In genomic region chr6:150766201-150766997, GRCh38 we compare ENCODE assay signal across 15 cellular contexts.
A peak's percentile ranks its signal among the peaks of the same experiment; 100 is the strongest.
DNase-seq lines count a peak whose midpoint lies in the region; ATAC-seq and TF ChIP-seq lines count a peak whose summit lies in the region.
"Had no signal": no experiment of that assay in that cellular context is flagged by ENCODE, and none has a peak within 500 bp of the region (broad histone marks: within the 10 kb centered on the region; RNA-seq: fewer than 3 reads in every experiment).

No MANE protein-coding gene starts in this region.

- DNase-seq in DMS79 (lab: John Stamatoyannopoulos, UW) = peak; percentile 81
- peak; percentile 14 for DNase-seq in NAMALWA (ENCODE audit: low spot score)
- peak; percentile 85 for DNase-seq in astrocyte of the cerebellum (ENCODE audit: low read depth)
- DNase-seq in midbrain (lab: John Stamatoyannopoulos, UW) = peak; percentile 26
- no peak for DNase-seq in brain microvascular endothelial cell
- no peak for DNase-seq in NK-92 (lab: John Stamatoyannopoulos, UW; ENCODE audit: unreplicated experiment)
- no peak for DNase-seq in activated CD8-positive, alpha-beta T cell treated with anti-CD3 and anti-CD28 coated beads, Interleukin-2, amount 10 ng/mL, durations not matched to agents 7 days and 5 days
- no peak for DNase-seq in transverse colon
- DNase-seq: activated CD4-positive, CD25-positive, alpha-beta regulatory T cell treated with anti-CD3 and anti-CD28 coated beads, Interleukin-2, amount 50 U/mL, for 72 hours; activated T-cell treated with anti-CD3 and anti-CD28 coated beads, Interleukin-2, amount 50 U/mL, for 1 hour; BE2C; foreskin melanocyte; GM23248 had no signal

- 75 to 89% methylated on average over 6 to 7 of the region's 7 CpGs for WGBS in transverse colon (ENCODE audit: low coverage in 1 of 2), 2 donors

- H3K36me3 Mint-ChIP-seq in activated CD8-positive, alpha-beta T cell treated with anti-CD3 and anti-CD28 coated beads, Interleukin-2, amount 10 ng/mL, durations not matched to agents 7 days and 5 days (ENCODE audit: low read depth) = no peaks in the 10 kb centered on the region

- in situ Hi-C loops in astrocyte of the cerebellum (cut with HindIII; ENCODE audit: low sequenced_read_pairs) (loop anchor here (5.0 kb wide), 1 partner anchor 104 kb away; no protein-coding TSS in a partner anchor), brain microvascular endothelial cell (cut with HindIII; ENCODE audit: low pct_ligation_motif_present, low sequenced_read_pairs) (no loop called here), transverse colon (cut with MboI; ENCODE audit: low pct_ligation_motif_present in 1 of 4, low pct_unique_long_range_greater_than_20kb in 1 of 4, low sequenced_read_pairs in 3 of 4) (no loop called here)

- no peak overlapping the region for H3K4me3 ChIP-seq in astrocyte of the cerebellum (ENCODE audit: low read depth, low read length)
- no peak overlapping the region for H3K4me3 ChIP-seq in brain microvascular endothelial cell (ENCODE audit: low read depth, low read length)
- H3K4me3 ChIP-seq in transverse colon = no peak overlapping the region
- H3K4me3 ChIP-seq: adrenal gland had no signal

- H3K9me3 ChIP-seq in transverse colon = no peaks in the 10 kb centered on the region
- H3K9me3 ChIP-seq: adrenal gland, BE2C had no signal

- TF ChIP-seq EP300 in transverse colon (IDR thresholded peaks at IDR 0.05; ENCODE audit: low read depth) = no peak

- peaks cover 0 to 8% (median 0%) of the 10 kb centered on the region in 4 donors for H3K4me1 ChIP-seq in transverse colon
- H3K4me1 ChIP-seq: BE2C had no signal

- POLR2A ChIA-PET in activated CD8-positive, alpha-beta T cell treated with anti-CD3 and anti-CD28 coated beads, Interleukin-2, amount 10 ng/mL, durations not matched to agents 7 days and 5 days (lab: Charles Lee) = no interaction called here

- no peak for ATAC-seq in activated CD8-positive, alpha-beta T cell treated with anti-CD3 and anti-CD28 coated beads, Interleukin-2, amount 10 ng/mL, durations not matched to agents 7 days and 5 days

- TF ChIP-seq CTCF in astrocyte of the cerebellum (IDR thresholded peaks at IDR 0.05; ENCODE audit: low read depth, low read length, missing control alignments) (no peak), brain microvascular endothelial cell (IDR thresholded peaks at IDR 0.05; ENCODE audit: low read depth, low read length, missing control alignments) (no peak), transverse colon (IDR thresholded peaks at IDR 0.05) (no peak)

- no peak overlapping the region for H3K27ac Mint-ChIP-seq in activated CD8-positive, alpha-beta T cell treated with anti-CD3 and anti-CD28 coated beads, Interleukin-2, amount 10 ng/mL, durations not matched to agents 7 days and 5 days
- H3K27ac Mint-ChIP-seq: stimulated activated naive CD8-positive, alpha-beta T cell treated with anti-CD3 and anti-CD28 coated beads, Interleukin-15, Interleukin-2, amounts not matched to agents 100 ng/mL and 50 ng/mL, for 24 hours had no signal

- H3K9me3 Mint-ChIP-seq in activated CD8-positive, alpha-beta T cell treated with anti-CD3 and anti-CD28 coated beads, Interleukin-2, amount 10 ng/mL, durations not matched to agents 7 days and 5 days (ENCODE audit: insufficient read depth) = no peaks in the 10 kb centered on the region
- H3K9me3 Mint-ChIP-seq: stimulated activated naive CD8-positive, alpha-beta T cell treated with anti-CD3 and anti-CD28 coated beads, Interleukin-15, Interleukin-2, amounts not matched to agents 100 ng/mL and 50 ng/mL, for 24 hours had no signal

- intact Hi-C loops in transverse colon (cut with DNase I; ENCODE audit: low total_unique reads) = no loop called here

- no peaks in the 10 kb centered on the region for H3K27me3 ChIP-seq in brain microvascular endothelial cell (replicated peaks)
- no peaks in the 10 kb centered on the region for H3K27me3 ChIP-seq in transverse colon
- H3K27me3 ChIP-seq: adrenal gland had no signal

- TF ChIP-seq POLR2A in transverse colon (IDR thresholded peaks at IDR 0.05) = no peak

- no peak overlapping the region for H3K27ac ChIP-seq in brain microvascular endothelial cell
- H3K27ac ChIP-seq in transverse colon = no peak overlapping the region
- H3K27ac ChIP-seq: GM23248 had no signal

- H3K36me3 ChIP-seq in brain microvascular endothelial cell (replicated peaks) (no peaks in the 10 kb centered on the region), transverse colon (no peaks in the 10 kb centered on the region)
- H3K36me3 ChIP-seq: adrenal gland, BE2C had no signal

- H3K27me3 Mint-ChIP-seq in activated CD8-positive, alpha-beta T cell treated with anti-CD3 and anti-CD28 coated beads, Interleukin-2, amount 10 ng/mL, durations not matched to agents 7 days and 5 days (ENCODE audit: low read depth) = no peaks in the 10 kb centered on the region
- H3K27me3 Mint-ChIP-seq: stimulated activated naive CD8-positive, alpha-beta T cell treated with anti-CD3 and anti-CD28 coated beads, Interleukin-15, Interleukin-2, amounts not matched to agents 100 ng/mL and 50 ng/mL, for 24 hours had no signal

- H3K4me3 Mint-ChIP-seq in activated CD8-positive, alpha-beta T cell treated with anti-CD3 and anti-CD28 coated beads, Interleukin-2, amount 10 ng/mL, durations not matched to agents 7 days and 5 days = no peak overlapping the region
- H3K4me3 Mint-ChIP-seq: stimulated activated naive CD8-positive, alpha-beta T cell treated with anti-CD3 and anti-CD28 coated beads, Interleukin-15, Interleukin-2, amounts not matched to agents 100 ng/mL and 50 ng/mL, for 24 hours had no signal

- H3K4me1 Mint-ChIP-seq in activated CD8-positive, alpha-beta T cell treated with anti-CD3 and anti-CD28 coated beads, Interleukin-2, amount 10 ng/mL, durations not matched to agents 7 days and 5 days (ENCODE audit: low read depth) = no peaks in the 10 kb centered on the region

- CTCF ChIA-PET in activated CD8-positive, alpha-beta T cell treated with anti-CD3 and anti-CD28 coated beads, Interleukin-2, amount 10 ng/mL, durations not matched to agents 7 days and 5 days (lab: Charles Lee) = no interaction called here

Comparison
In these comparisons a context has a peak if more than half of its experiments do, and no peak if none do; other contexts are left out.
1. DNase-seq: peak in DMS79 (single experiment), NAMALWA (single experiment), astrocyte of the cerebellum (single experiment) and midbrain (single experiment); none in brain microvascular endothelial cell (single experiment), NK-92 (single experiment), activated CD8-positive, alpha-beta T cell treated with anti-CD3 and anti-CD28 coated beads, Interleukin-2, amount 10 ng/mL, durations not matched to agents 7 days and 5 days (single experiment) and transverse colon (single experiment).